In genomic region chr2:29916571-29916970, GRCh38 we compare ENCODE assay signal across 21 cellular contexts. TPM values are rescaled to one million over a fixed set of nuclear protein-coding genes. Genes with fewer than 3 reads are reported as not detected.
DNase-seq lines count a peak whose midpoint lies in the region; TF ChIP-seq lines count a peak whose summit lies in the region.
"Had no signal": no experiment of that assay in that cellular context is flagged by ENCODE, and none has a peak within 500 bp of the region (broad histone marks: within the 10 kb centered on the region; RNA-seq: fewer than 3 reads in every experiment).

No MANE protein-coding gene starts in this region.

- H3K9me3 ChIP-seq in BE2C, result no peaks in the 10 kb centered on the region

- DNase-seq in DMS79 treated with DMSO at 0.1 percent for 48 hours (lab: John Stamatoyannopoulos, UW) (peak; percentile 32), DMS79 (lab: John Stamatoyannopoulos, UW) (no peak), BE2C (peak; percentile 68), M059J (ENCODE audit: low read depth) (peak; percentile 2), kidney tubule cell (ENCODE audit: low spot score) (peak; percentile 52), NCI-H1417 treated with DMSO at 0.1 percent for 48 hours (lab: John Stamatoyannopoulos, UW) (no peak)
- no peak for DNase-seq in stimulated activated CD4-positive, alpha-beta T cell treated with anti-CD3 and anti-CD28 coated beads, Interleukin-4, amount 100 ng/mL, for 24 hours
- DNase-seq: 8988T; ACHN; CD4-positive, CD25-positive, alpha-beta regulatory T cell; NCI-H1048; NCI-H1436; NCI-H187; NCI-H2081 treated with DMSO at 0.1 percent for 48 hours; NCI-H446 treated with DMSO at 0.1 percent for 48 hours; NCI-H526 treated with DMSO at 0.1 percent for 48 hours; Right ventricle myocardium superior; RPMI8226 had no signal

- peaks cover 7% of the 10 kb centered on the region for H3K4me1 ChIP-seq in BE2C

- TF ChIP-seq CTCF in BE2C (IDR thresholded peaks at IDR 0.05; ENCODE audit: low read depth, low read length), result no peak

- no peak overlapping the region for H3K4me3 ChIP-seq in BE2C (ENCODE audit: low read depth, low read length)
- H3K4me3 ChIP-seq: SJSA1 had no signal

- H3K36me3 ChIP-seq in BE2C, result no peaks in the 10 kb centered on the region
- H3K36me3 ChIP-seq: SJSA1 had no signal

- H3K27me3 ChIP-seq in BE2C, result peaks cover 15% of the 10 kb centered on the region

RNA-seq across cellular contexts. Expression of gene ALK, which starts 4.8 kb away (rescaled TPM):
- 0.99 TPM for polyA plus RNA-seq in BE2C (2012; ENCODE audit: insufficient read depth, insufficient read length, low read depth)
- 0.37 TPM in 1 of 2 replicates, not detected in the other for total RNA-seq in M059J (2014; rRNA removed; shearing (Covaris generic))
- total RNA-seq: CD4-positive, CD25-positive, alpha-beta regulatory T cell; SJSA1 had no signal
- polyA plus RNA-seq: BJ; CD4-positive, CD25-positive, alpha-beta regulatory T cell; IgD-negative memory B cell had no signal

Comparison
In these comparisons a context has a peak if more than half of its experiments do, and no peak if none do; other contexts are left out.
1. DNase-seq: peak in DMS79 treated with DMSO at 0.1 percent for 48 hours (single experiment), BE2C (single experiment), M059J (single experiment) and kidney tubule cell (single experiment); none in DMS79 (single experiment), NCI-H1417 treated with DMSO at 0.1 percent for 48 hours (single experiment) and stimulated activated CD4-positive, alpha-beta T cell treated with anti-CD3 and anti-CD28 coated beads, Interleukin-4, amount 100 ng/mL, for 24 hours (single experiment).